Comparison of ENCODE assay signal across 1 cellular context in genomic region chr15:62782100-62782791, GRCh38.
TF ChIP-seq lines count a peak whose summit lies in the region.

No MANE protein-coding gene starts in this region.

TF ChIP-seq in liver, 16 proteins besides CTCF, POLR2A, EP300 and RAD21 (continued from another document):
- TF ChIP-seq REST (IDR thresholded peaks at IDR 0.05) (no peak), YY1 (IDR thresholded peaks at IDR 0.05) (peak; percentile 68), FOXA2 (IDR thresholded peaks at IDR 0.05) (no peak), MAX (IDR thresholded peaks at IDR 0.05) (peak; percentile 69), JUND (IDR thresholded peaks at IDR 0.05) (no peak)
